In the genomic region with DNA sequence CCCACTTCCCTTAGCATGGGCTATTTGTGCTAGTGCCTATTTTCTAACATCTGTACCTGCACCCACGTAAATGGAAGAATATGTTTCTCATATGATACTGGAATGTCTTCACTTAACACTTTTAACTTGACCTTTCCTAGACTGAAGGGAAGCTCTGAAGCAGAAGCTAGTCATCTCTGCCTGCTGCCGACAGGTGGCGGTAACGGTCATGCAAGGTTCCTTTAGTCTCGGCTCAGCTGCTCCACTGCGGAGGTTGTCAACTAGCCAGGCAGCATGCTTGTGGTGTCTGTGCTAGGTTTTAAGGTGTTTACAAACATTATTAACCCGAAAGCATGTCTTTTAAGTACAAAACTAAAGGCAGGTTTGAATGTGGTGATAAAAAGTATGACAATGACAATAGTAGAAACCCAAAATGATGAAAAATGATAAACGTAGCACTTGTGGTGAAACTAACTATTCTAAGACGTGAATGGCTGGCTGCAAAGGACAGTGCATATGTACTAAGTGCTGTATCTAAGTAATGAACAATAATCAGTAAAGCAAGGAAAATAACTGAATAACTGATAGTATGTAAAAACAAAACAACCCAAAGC, we compare ENCODE assay signal across 8 cellular contexts.
DNase-seq lines count a peak whose midpoint lies in the region; TF ChIP-seq lines count a peak whose summit lies in the region.

No MANE protein-coding gene starts in this region.

- H3K9ac ChIP-seq in neural progenitor cell, result no peak overlapping the region

- intact Hi-C loops in Caco-2 (cut with micrococcal nuclease; ENCODE audit: unreplicated experiment), result loop anchor here (1.0 to 2.0 kb wide), 5 partner anchors 45 to 303 kb away; partner anchors contain the start of gene GRIN2B
- intact Hi-C loops in tibial artery (cut with DNase I; ENCODE audit: low total_unique reads), result no loop called here

- H3K4me3 ChIP-seq in Caco-2 (ENCODE audit: low read depth, low read length) (no peak overlapping the region), neural progenitor cell (no peak overlapping the region), tibial artery (no peak overlapping the region)

- TF ChIP-seq CTCF in Caco-2 (IDR thresholded peaks at IDR 0.05; ENCODE audit: insufficient read depth in 1 of 2, low read depth in 1 of 2, low read length in 1 of 2, severe bottlenecking in 1 of 2, unreplicated experiment in 1 of 2), result peak; percentile 98 to 99
- TF ChIP-seq CTCF in GM20000 (IDR thresholded peaks at IDR 0.05; ENCODE audit: extremely low read depth, missing control alignments), result peak; percentile 81
- TF ChIP-seq CTCF in neural progenitor cell (IDR thresholded peaks at IDR 0.05), result peak; percentile 97
- peak; percentile 60 to 78 for TF ChIP-seq CTCF in tibial artery (IDR thresholded peaks at IDR 0.05)

- H3K9me3 ChIP-seq in Caco-2, result no peaks in the 10 kb centered on the region
- no peaks in the 10 kb centered on the region for H3K9me3 ChIP-seq in neural progenitor cell (ENCODE audit: low read depth)
- H3K9me3 ChIP-seq in tibial artery, result no peaks in the 10 kb centered on the region

- H3K9me3 Mint-ChIP-seq in Caco-2 (ENCODE audit: unreplicated experiment), result no peaks in the 10 kb centered on the region
- H3K9me3 Mint-ChIP-seq in neural progenitor cell, result no peaks in the 10 kb centered on the region

- H3K36me3 ChIP-seq in Caco-2 (ENCODE audit: control insufficient read depth, insufficient read depth, low read length), result no peaks in the 10 kb centered on the region
- H3K36me3 ChIP-seq in neural progenitor cell, result no peaks in the 10 kb centered on the region
- no peaks in the 10 kb centered on the region for H3K36me3 ChIP-seq in tibial artery

- H3K4me3 Mint-ChIP-seq in Caco-2 (ENCODE audit: unreplicated experiment), result no peak overlapping the region
- no peak overlapping the region for H3K4me3 Mint-ChIP-seq in neural progenitor cell

- no peak overlapping the region for H3K27ac Mint-ChIP-seq in Caco-2 (ENCODE audit: unreplicated experiment)
- H3K27ac Mint-ChIP-seq in neural progenitor cell, result no peak overlapping the region

- H3K4me1 Mint-ChIP-seq in Caco-2 (ENCODE audit: low read depth, unreplicated experiment) (peaks cover 35% of the 10 kb centered on the region), neural progenitor cell (peaks cover 7% of the 10 kb centered on the region)

- H4K20me1 ChIP-seq in neural progenitor cell (ENCODE audit: low read depth), result no peaks in the 10 kb centered on the region

- H3K27ac ChIP-seq in neural progenitor cell (no peak overlapping the region), tibial artery (no peak overlapping the region)

- H3K27me3 ChIP-seq in Caco-2 (replicated peaks; ENCODE audit: control insufficient read depth, insufficient read depth, low read length) (no peaks in the 10 kb centered on the region), neural progenitor cell (no peaks in the 10 kb centered on the region), tibial artery (peaks cover 0 to 8% of the 10 kb centered on the region in 2 donors)

- CTCF ChIA-PET in Caco-2 (lab: Charles Lee), result interaction anchor here (0.6 to 3.7 kb wide), 23 partner anchors 10 to 609 kb away, joined by 3 to 56 read pairs (median 5); partner anchors contain the start of gene GRIN2B

- BruUV-seq in Caco-2 (replicated peaks; lab: Mats Ljungman, UMichigan), result no TSS peak

- H3K27me3 Mint-ChIP-seq in Caco-2 (ENCODE audit: insufficient read depth, unreplicated experiment), result no peaks in the 10 kb centered on the region
- peaks cover 2% of the 10 kb centered on the region for H3K27me3 Mint-ChIP-seq in neural progenitor cell (ENCODE audit: insufficient read depth, low read depth)

- no peak overlapping the region for H3K4me2 ChIP-seq in neural progenitor cell

- H3F3A ChIP-seq in neural progenitor cell (ENCODE audit: low read depth), result no peaks in the 10 kb centered on the region

- no peak overlapping the region for H2AFZ ChIP-seq in neural progenitor cell (replicated peaks)

- DNase-seq in Caco-2 (peak; percentile 84 to 87), GM20000 (ENCODE audit: low spot score) (peak; percentile 69), HK-2 (ENCODE audit: unreplicated experiment) (peak; percentile 47), NCI-H748 treated with DMSO at 0.1 percent for 48 hours (lab: John Stamatoyannopoulos, UW) (peak; percentile 48), fibroblast of the conjunctiva (ENCODE audit: low read depth) (peak; percentile 56), neural progenitor cell (ENCODE audit: low spot score) (peak; percentile 81), tibial artery (peak; percentile 45 to 72)
- DNase-seq in activated CD8-positive, alpha-beta memory T cell treated with anti-CD3 and anti-CD28 coated beads, Interleukin-2, amount 50 U/mL, for 4 hours, result peak; percentile 28

- POLR2A ChIA-PET in Caco-2 (lab: Charles Lee), result no interaction called here

- peaks cover 23% of the 10 kb centered on the region for H3K4me1 ChIP-seq in Caco-2
- no peaks in the 10 kb centered on the region for H3K4me1 ChIP-seq in neural progenitor cell
- no peaks in the 10 kb centered on the region for H3K4me1 ChIP-seq in tibial artery

- H3K36me3 Mint-ChIP-seq in Caco-2 (ENCODE audit: insufficient read depth, unreplicated experiment) (peaks cover 14% of the 10 kb centered on the region), neural progenitor cell (peaks cover 2% of the 10 kb centered on the region)

- H3K79me2 ChIP-seq in neural progenitor cell (ENCODE audit: low read depth), result no peaks in the 10 kb centered on the region

Comparison
In these comparisons a context has a peak if more than half of its experiments do, and no peak if none do; other contexts are left out.
1. DNase-seq: peak in every context shown above with its lines; median percentile 86 in Caco-2; 81 in neural progenitor cell; 69 in GM20000; 58 in tibial artery; 56 in fibroblast of the conjunctiva; 48 in NCI-H748 treated with DMSO at 0.1 percent for 48 hours; 47 in HK-2; 28 in activated CD8-positive, alpha-beta memory T cell treated with anti-CD3 and anti-CD28 coated beads, Interleukin-2, amount 50 U/mL, for 4 hours.